1 cellular context compared by ENCODE assay signal in the genomic region with DNA sequence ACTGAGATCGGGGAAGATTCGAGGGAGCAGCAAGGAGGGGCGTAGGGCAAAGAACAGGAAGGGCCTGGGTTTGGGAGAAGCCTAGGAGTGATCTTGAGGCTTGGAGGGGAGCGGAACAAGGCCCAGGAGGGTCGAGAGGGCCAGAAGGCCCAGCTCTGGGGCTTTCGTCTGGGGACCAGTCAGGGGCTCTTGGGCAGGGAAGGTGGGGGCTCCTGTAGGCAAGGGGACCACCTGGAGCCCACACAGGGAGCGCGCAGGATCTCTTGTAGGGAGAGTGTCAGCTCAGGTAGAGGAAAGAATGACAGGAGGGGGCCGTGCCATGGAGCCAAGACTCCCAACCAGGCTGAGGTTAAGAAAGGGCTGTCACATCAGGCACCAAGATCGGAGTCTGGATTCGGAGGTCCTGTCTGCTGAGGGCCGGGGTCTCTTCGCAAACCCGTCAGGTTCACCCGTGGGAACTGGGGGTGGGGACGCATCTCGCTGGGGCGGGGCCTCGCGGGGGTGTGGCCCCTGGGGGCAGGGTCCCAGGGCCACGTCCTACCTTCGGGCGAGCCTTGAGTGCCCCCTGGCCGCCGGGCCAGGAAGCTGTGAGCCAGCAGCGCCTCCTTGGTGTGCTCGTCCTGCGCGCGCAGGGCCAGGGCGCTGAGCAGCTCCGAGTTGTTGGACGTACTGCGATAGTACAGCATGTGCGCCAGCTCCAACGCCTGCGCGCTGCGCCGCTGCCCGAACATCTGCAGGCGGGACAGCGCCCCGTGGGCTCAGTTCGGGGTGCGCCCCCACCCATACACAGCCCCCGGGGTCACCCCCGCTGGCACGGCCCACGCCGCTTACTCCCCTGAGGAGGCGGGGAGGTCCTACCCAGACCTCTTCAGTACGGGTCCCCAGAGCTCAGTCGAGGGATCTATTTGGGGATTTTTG.
TF ChIP-seq lines count a peak whose summit lies in the region.

No MANE protein-coding gene starts in this region.

TF ChIP-seq in HEK293, 187 proteins besides CTCF, POLR2A, EP300 and RAD21 (continued from another document and continues in another):
- TF ChIP-seq, protein P1, sequence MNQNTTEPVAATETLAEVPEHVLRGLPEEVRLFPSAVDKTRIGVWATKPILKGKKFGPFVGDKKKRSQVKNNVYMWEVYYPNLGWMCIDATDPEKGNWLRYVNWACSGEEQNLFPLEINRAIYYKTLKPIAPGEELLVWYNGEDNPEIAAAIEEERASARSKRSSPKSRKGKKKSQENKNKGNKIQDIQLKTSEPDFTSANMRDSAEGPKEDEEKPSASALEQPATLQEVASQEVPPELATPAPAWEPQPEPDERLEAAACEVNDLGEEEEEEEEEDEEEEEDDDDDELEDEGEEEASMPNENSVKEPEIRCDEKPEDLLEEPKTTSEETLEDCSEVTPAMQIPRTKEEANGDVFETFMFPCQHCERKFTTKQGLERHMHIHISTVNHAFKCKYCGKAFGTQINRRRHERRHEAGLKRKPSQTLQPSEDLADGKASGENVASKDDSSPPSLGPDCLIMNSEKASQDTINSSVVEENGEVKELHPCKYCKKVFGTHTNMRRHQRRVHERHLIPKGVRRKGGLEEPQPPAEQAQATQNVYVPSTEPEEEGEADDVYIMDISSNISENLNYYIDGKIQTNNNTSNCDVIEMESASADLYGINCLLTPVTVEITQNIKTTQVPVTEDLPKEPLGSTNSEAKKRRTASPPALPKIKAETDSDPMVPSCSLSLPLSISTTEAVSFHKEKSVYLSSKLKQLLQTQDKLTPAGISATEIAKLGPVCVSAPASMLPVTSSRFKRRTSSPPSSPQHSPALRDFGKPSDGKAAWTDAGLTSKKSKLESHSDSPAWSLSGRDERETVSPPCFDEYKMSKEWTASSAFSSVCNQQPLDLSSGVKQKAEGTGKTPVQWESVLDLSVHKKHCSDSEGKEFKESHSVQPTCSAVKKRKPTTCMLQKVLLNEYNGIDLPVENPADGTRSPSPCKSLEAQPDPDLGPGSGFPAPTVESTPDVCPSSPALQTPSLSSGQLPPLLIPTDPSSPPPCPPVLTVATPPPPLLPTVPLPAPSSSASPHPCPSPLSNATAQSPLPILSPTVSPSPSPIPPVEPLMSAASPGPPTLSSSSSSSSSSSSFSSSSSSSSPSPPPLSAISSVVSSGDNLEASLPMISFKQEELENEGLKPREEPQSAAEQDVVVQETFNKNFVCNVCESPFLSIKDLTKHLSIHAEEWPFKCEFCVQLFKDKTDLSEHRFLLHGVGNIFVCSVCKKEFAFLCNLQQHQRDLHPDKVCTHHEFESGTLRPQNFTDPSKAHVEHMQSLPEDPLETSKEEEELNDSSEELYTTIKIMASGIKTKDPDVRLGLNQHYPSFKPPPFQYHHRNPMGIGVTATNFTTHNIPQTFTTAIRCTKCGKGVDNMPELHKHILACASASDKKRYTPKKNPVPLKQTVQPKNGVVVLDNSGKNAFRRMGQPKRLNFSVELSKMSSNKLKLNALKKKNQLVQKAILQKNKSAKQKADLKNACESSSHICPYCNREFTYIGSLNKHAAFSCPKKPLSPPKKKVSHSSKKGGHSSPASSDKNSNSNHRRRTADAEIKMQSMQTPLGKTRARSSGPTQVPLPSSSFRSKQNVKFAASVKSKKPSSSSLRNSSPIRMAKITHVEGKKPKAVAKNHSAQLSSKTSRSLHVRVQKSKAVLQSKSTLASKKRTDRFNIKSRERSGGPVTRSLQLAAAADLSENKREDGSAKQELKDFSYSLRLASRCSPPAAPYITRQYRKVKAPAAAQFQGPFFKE (tag by site-specific recombination; IDR thresholded peaks at IDR 0.05; ENCODE audit: borderline replicate concordance): no peak
- peak; percentile 96 for TF ChIP-seq KLF9 (tag by site-specific recombination; IDR thresholded peaks at IDR 0.05; ENCODE audit: low read depth)
- TF ChIP-seq, protein P2, sequence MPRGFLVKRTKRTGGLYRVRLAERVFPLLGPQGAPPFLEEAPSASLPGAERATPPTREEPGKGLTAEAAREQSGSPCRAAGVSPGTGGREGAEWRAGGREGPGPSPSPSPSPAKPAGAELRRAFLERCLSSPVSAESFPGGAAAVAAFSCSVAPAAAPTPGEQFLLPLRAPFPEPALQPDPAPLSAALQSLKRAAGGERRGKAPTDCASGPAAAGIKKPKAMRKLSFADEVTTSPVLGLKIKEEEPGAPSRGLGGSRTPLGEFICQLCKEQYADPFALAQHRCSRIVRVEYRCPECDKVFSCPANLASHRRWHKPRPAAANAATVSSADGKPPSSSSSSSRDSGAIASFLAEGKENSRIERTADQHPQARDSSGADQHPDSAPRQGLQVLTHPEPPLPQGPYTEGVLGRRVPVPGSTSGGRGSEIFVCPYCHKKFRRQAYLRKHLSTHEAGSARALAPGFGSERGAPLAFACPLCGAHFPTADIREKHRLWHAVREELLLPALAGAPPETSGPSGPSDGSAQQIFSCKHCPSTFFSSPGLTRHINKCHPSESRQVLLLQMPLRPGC (tag by site-specific recombination; IDR thresholded peaks at IDR 0.05): no peak
- TF ChIP-seq ZFHX2 (tag by site-specific recombination; conservative IDR thresholded peaks at IDR 0.05): peak; percentile 98
- TF ChIP-seq ZNF248 (tag by site-specific recombination; IDR thresholded peaks at IDR 0.05): 0 out of 2 replicates have a peak, but pooled peaks have one; percentile 10
- no peak for TF ChIP-seq FEZF1 (tag by site-specific recombination; IDR thresholded peaks at IDR 0.05)
- TF ChIP-seq MYNN (tag by site-specific recombination; IDR thresholded peaks at IDR 0.05; ENCODE audit: borderline replicate concordance): no peak
- TF ChIP-seq, protein P3, sequence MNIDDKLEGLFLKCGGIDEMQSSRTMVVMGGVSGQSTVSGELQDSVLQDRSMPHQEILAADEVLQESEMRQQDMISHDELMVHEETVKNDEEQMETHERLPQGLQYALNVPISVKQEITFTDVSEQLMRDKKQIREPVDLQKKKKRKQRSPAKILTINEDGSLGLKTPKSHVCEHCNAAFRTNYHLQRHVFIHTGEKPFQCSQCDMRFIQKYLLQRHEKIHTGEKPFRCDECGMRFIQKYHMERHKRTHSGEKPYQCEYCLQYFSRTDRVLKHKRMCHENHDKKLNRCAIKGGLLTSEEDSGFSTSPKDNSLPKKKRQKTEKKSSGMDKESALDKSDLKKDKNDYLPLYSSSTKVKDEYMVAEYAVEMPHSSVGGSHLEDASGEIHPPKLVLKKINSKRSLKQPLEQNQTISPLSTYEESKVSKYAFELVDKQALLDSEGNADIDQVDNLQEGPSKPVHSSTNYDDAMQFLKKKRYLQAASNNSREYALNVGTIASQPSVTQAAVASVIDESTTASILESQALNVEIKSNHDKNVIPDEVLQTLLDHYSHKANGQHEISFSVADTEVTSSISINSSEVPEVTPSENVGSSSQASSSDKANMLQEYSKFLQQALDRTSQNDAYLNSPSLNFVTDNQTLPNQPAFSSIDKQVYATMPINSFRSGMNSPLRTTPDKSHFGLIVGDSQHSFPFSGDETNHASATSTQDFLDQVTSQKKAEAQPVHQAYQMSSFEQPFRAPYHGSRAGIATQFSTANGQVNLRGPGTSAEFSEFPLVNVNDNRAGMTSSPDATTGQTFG (tag by site-specific recombination; IDR thresholded peaks at IDR 0.05; ENCODE audit: borderline replicate concordance): no peak
- TF ChIP-seq ZNF549 (tag by site-specific recombination; IDR thresholded peaks at IDR 0.05): no peak
- peak; percentile 29; the same call in 1 of the 2 replicates for TF ChIP-seq ZNF660 (tag by site-specific recombination; IDR thresholded peaks at IDR 0.05)
- TF ChIP-seq ZNF501 (tag by site-specific recombination; IDR thresholded peaks at IDR 0.05): 0 out of 2 replicates have a peak, but pooled peaks have one; percentile 0
- TF ChIP-seq ZNF175 (tag by site-specific recombination; IDR thresholded peaks at IDR 0.05): no peak
- no peak for TF ChIP-seq ZNF664 (tag by site-specific recombination; IDR thresholded peaks at IDR 0.05)
- TF ChIP-seq ZNF133 (tag by site-specific recombination; IDR thresholded peaks at IDR 0.05): no peak
- peak; percentile 78 for TF ChIP-seq KLF16 (tag by site-specific recombination; IDR thresholded peaks at IDR 0.05)
- TF ChIP-seq ZSCAN30 (tag by site-specific recombination; IDR thresholded peaks at IDR 0.05): no peak
- no peak for TF ChIP-seq SETDB1 (IDR thresholded peaks at IDR 0.05; ENCODE audit: insufficient read length, low read length)
- no peak for TF ChIP-seq ZNF843 (tag by site-specific recombination; IDR thresholded peaks at IDR 0.05)
- TF ChIP-seq, protein P4, sequence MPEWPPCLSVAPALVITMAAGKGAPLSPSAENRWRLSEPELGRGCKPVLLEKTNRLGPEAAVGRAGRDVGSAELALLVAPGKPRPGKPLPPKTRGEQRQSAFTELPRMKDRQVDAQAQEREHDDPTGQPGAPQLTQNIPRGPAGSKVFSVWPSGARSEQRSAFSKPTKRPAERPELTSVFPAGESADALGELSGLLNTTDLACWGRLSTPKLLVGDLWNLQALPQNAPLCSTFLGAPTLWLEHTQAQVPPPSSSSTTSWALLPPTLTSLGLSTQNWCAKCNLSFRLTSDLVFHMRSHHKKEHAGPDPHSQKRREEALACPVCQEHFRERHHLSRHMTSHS (tag by site-specific recombination; IDR thresholded peaks at IDR 0.05): no peak
- TF ChIP-seq ZNF473 (tag by site-specific recombination; IDR thresholded peaks at IDR 0.05): no peak
- TF ChIP-seq, protein P5, sequence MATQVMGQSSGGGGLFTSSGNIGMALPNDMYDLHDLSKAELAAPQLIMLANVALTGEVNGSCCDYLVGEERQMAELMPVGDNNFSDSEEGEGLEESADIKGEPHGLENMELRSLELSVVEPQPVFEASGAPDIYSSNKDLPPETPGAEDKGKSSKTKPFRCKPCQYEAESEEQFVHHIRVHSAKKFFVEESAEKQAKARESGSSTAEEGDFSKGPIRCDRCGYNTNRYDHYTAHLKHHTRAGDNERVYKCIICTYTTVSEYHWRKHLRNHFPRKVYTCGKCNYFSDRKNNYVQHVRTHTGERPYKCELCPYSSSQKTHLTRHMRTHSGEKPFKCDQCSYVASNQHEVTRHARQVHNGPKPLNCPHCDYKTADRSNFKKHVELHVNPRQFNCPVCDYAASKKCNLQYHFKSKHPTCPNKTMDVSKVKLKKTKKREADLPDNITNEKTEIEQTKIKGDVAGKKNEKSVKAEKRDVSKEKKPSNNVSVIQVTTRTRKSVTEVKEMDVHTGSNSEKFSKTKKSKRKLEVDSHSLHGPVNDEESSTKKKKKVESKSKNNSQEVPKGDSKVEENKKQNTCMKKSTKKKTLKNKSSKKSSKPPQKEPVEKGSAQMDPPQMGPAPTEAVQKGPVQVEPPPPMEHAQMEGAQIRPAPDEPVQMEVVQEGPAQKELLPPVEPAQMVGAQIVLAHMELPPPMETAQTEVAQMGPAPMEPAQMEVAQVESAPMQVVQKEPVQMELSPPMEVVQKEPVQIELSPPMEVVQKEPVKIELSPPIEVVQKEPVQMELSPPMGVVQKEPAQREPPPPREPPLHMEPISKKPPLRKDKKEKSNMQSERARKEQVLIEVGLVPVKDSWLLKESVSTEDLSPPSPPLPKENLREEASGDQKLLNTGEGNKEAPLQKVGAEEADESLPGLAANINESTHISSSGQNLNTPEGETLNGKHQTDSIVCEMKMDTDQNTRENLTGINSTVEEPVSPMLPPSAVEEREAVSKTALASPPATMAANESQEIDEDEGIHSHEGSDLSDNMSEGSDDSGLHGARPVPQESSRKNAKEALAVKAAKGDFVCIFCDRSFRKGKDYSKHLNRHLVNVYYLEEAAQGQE (tag by site-specific recombination; IDR thresholded peaks at IDR 0.05): 0 out of 2 replicates have a peak, but pooled peaks have one; percentile 35
- 0 out of 2 replicates have a peak, but pooled peaks have one; percentile 36 for TF ChIP-seq IKZF3 (tag by site-specific recombination; IDR thresholded peaks at IDR 0.05)
- TF ChIP-seq ZNF394 (tag by site-specific recombination; IDR thresholded peaks at IDR 0.05; ENCODE audit: borderline replicate concordance): no peak
- no peak for TF ChIP-seq ZSCAN16 (tag by site-specific recombination; IDR thresholded peaks at IDR 0.05)
- TF ChIP-seq, protein P6, sequence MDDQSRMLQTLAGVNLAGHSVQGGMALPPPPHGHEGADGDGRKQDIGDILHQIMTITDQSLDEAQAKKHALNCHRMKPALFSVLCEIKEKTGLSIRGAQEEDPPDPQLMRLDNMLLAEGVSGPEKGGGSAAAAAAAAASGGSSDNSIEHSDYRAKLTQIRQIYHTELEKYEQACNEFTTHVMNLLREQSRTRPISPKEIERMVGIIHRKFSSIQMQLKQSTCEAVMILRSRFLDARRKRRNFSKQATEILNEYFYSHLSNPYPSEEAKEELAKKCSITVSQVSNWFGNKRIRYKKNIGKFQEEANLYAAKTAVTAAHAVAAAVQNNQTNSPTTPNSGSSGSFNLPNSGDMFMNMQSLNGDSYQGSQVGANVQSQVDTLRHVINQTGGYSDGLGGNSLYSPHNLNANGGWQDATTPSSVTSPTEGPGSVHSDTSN (CRISPR knock-in tag; IDR thresholded peaks at IDR 0.05): peak; percentile 30; the same call in 1 of the 2 replicates
- TF ChIP-seq KLF8 (tag by site-specific recombination; IDR thresholded peaks at IDR 0.05): peak; percentile 73
- TF ChIP-seq SP2 (tag by site-specific recombination; IDR thresholded peaks at IDR 0.05): peak; percentile 51
- TF ChIP-seq, protein P7, sequence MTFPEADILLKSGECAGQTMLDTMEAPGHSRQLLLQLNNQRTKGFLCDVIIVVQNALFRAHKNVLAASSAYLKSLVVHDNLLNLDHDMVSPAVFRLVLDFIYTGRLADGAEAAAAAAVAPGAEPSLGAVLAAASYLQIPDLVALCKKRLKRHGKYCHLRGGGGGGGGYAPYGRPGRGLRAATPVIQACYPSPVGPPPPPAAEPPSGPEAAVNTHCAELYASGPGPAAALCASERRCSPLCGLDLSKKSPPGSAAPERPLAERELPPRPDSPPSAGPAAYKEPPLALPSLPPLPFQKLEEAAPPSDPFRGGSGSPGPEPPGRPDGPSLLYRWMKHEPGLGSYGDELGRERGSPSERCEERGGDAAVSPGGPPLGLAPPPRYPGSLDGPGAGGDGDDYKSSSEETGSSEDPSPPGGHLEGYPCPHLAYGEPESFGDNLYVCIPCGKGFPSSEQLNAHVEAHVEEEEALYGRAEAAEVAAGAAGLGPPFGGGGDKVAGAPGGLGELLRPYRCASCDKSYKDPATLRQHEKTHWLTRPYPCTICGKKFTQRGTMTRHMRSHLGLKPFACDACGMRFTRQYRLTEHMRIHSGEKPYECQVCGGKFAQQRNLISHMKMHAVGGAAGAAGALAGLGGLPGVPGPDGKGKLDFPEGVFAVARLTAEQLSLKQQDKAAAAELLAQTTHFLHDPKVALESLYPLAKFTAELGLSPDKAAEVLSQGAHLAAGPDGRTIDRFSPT (tag by site-specific recombination; IDR thresholded peaks at IDR 0.05): peak; percentile 50; the same call in 1 of the 2 replicates
- TF ChIP-seq ZNF24 (tag by site-specific recombination; IDR thresholded peaks at IDR 0.05): 0 out of 2 replicates have a peak, but pooled peaks have one; percentile 32
- TF ChIP-seq, protein P8, sequence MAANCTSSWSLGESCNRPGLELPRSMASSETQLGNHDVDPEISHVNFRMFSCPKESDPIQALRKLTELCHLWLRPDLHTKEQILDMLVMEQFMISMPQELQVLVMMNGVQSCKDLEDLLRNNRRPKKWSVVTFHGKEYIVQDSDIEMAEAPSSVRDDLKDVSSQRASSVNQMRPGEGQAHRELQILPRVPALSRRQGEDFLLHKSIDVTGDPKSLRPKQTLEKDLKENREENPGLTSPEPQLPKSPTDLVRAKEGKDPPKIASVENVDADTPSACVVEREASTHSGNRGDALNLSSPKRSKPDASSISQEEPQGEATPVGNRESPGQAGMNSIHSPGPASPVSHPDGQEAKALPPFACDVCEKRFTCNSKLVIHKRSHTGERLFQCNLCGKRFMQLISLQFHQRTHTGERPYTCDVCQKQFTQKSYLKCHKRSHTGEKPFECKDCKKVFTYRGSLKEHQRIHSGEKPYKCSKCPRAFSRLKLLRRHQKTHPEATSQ (tag by site-specific recombination; IDR thresholded peaks at IDR 0.05): 0 out of 2 replicates have a peak, but pooled peaks have one; percentile 2
- TF ChIP-seq ZNF514 (tag by site-specific recombination; IDR thresholded peaks at IDR 0.05): no peak
- no peak for TF ChIP-seq ZNF768 (tag by site-specific recombination; IDR thresholded peaks at IDR 0.05)
- TF ChIP-seq MZF1 (tag by site-specific recombination; IDR thresholded peaks at IDR 0.05; ENCODE audit: borderline replicate concordance): no peak
- TF ChIP-seq ZNF76 (tag by site-specific recombination; IDR thresholded peaks at IDR 0.05; ENCODE audit: borderline replicate concordance, low read depth): no peak
